1 cellular context compared by ENCODE assay signal in the genomic region with DNA sequence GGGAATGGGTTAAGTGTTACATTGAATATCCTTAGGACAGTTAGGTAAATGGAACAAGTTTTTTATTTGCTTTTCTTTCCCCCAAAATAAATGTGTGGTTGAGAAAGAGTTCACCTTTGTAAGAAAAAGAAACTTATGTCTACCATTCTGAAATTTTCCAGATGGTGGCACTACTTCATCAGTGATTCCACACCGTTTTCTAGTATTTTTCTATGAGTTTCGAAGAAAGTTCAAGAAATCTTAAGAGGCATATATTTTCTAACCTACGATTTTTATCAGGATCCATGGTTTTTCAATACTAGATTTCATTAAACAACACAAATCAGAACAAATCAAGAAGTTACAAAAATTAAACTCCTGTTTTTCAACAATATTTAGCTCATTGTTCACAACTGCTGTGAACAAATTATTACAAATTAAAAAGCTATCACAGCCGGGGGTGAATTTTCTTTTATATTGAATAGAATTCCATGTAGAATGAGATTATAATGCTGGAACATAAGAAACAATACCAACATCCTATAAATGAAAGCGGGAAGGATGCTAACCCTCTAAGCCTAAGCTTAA.
TF ChIP-seq lines count a peak whose summit lies in the region.

No MANE protein-coding gene starts in this region.

TF ChIP-seq in SK-N-SH treated with all-trans-retinoic acid at 6 μM for 48 hours, 23 proteins besides CTCF, POLR2A, EP300 and RAD21 (continued from another document):
- TF ChIP-seq, protein P1, sequence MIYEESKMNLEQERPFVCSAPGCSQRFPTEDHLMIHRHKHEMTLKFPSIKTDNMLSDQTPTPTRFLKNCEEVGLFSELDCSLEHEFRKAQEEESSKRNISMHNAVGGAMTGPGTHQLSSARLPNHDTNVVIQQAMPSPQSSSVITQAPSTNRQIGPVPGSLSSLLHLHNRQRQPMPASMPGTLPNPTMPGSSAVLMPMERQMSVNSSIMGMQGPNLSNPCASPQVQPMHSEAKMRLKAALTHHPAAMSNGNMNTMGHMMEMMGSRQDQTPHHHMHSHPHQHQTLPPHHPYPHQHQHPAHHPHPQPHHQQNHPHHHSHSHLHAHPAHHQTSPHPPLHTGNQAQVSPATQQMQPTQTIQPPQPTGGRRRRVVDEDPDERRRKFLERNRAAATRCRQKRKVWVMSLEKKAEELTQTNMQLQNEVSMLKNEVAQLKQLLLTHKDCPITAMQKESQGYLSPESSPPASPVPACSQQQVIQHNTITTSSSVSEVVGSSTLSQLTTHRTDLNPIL (CRISPR knock-in tag; IDR thresholded peaks at IDR 0.05; ENCODE audit: low read depth) = no peak
